16 cellular contexts compared by ENCODE assay signal in the genomic region with DNA sequence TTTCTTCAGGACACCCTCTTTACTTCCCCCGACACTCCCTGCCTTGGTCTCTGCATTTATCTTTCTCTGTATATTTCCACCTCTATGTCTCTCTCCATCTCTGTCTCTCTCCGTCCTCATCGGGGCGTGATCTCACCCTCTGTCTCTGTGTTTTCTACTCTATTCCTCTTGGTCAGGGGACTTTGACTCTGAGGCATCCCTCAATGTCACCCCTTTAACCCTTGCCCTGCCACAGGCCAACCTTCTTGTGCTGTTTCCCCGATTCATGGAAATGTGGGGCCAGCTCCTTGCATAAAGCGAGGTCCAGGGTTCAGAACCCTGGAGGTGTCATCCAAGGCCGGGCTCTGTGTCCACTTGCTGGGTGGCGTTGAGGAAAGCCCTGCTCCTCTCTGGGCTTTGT. TPM values are rescaled to one million over a fixed set of nuclear protein-coding genes. Genes with fewer than 3 reads are reported as not detected.
A peak's percentile ranks its signal among the peaks of the same experiment; 100 is the strongest.
DNase-seq lines count a peak whose midpoint lies in the region; ATAC-seq, FAIRE-seq and TF ChIP-seq lines count a peak whose summit lies in the region.
"Had no signal": no experiment of that assay in that cellular context is flagged by ENCODE, and none has a peak within 500 bp of the region (broad histone marks: within the 10 kb centered on the region; RNA-seq: fewer than 3 reads in every experiment).

No MANE protein-coding gene starts in this region.

- no peaks in the 10 kb centered on the region for H3K9me3 Mint-ChIP-seq in memory B cell

- H3K27ac ChIP-seq in HepG2 (ENCODE audit: extremely low read length, insufficient read depth, low read length) (no peak overlapping the region), right lobe of liver (no peak overlapping the region), OCI-LY3 (ENCODE audit: low read length) (no peak overlapping the region)
- H3K27ac ChIP-seq: HL-60 had no signal

- CTCF ChIA-PET in HepG2 (lab: Yijun Ruan, JAX; ENCODE audit: low intra/inter-chr PET ratio, low total read pairs): no interaction called here

- TF ChIP-seq CTCF in HepG2 (CRISPR knock-in tag; IDR thresholded peaks at IDR 0.05) (no peak), right lobe of liver (IDR thresholded peaks at IDR 0.05) (no peak), OCI-LY3 (IDR thresholded peaks at IDR 0.05; ENCODE audit: low read depth, low read length) (no peak), mucosa of descending colon (IDR thresholded peaks at IDR 0.05) (no peak)

- no peak for TF ChIP-seq RAD21 in HepG2 (CRISPR knock-in tag; IDR thresholded peaks at IDR 0.05)

- no peak overlapping the region for H3K4me3 ChIP-seq in HepG2 (replicated peaks in 1 of 3; ENCODE audit: insufficient read depth in 1 of 3, low read depth in 2 of 3, low read length in 3 of 3)
- H3K4me3 ChIP-seq in right lobe of liver: no peak overlapping the region
- H3K4me3 ChIP-seq in OCI-LY3 (ENCODE audit: low read length): peak overlapping the region; percentile 45; the same call in 1 of the 2 replicates
- H3K4me3 ChIP-seq in mucosa of descending colon: no peak overlapping the region

- H3K27me3 ChIP-seq in HepG2 (ENCODE audit: control insufficient read depth in 1 of 2, insufficient read depth in 2 of 2, low read length in 2 of 2) (peaks cover 3 to 44% of the 10 kb centered on the region in 2 experiments; a peak in 3 of 5 replicates), right lobe of liver (no peaks in the 10 kb centered on the region), OCI-LY3 (ENCODE audit: low read depth, low read length) (peaks cover 44% of the 10 kb centered on the region)

- no peak for FAIRE-seq in HepG2 (lab: Jason Lieb, UNC)
- FAIRE-seq: H54 had no signal

- H4K20me1 ChIP-seq in HepG2 (ENCODE audit: insufficient read depth, low read length) (no peaks in the 10 kb centered on the region), OCI-LY3 (ENCODE audit: insufficient read depth, low read length) (no peaks in the 10 kb centered on the region)

- H3K9ac ChIP-seq in HepG2 (ENCODE audit: insufficient read depth, low read depth, low read length) (no peak overlapping the region), OCI-LY3 (ENCODE audit: low read length) (no peak overlapping the region)

- peaks cover 22% of the 10 kb centered on the region for H3K27me3 Mint-ChIP-seq in memory B cell

- intact Hi-C loops in HepG2 (cut with micrococcal nuclease; ENCODE audit: unreplicated experiment) (no loop called here), right lobe of liver (cut with DNase I) (no loop called here), mucosa of descending colon (cut with DNase I, micrococcal nuclease) (no loop called here)

- H3K4me2 ChIP-seq in HepG2 (ENCODE audit: low read depth, low read length): 0 out of 2 replicates have a peak overlapping the region, but pooled peaks have one; percentile 2
- peak overlapping the region; percentile 64 for H3K4me2 ChIP-seq in OCI-LY3 (ENCODE audit: low read length)

- no peak for TF ChIP-seq EP300 in HepG2 (IDR thresholded peaks at IDR 0.05; ENCODE audit: low read depth in 2 of 2, low read length in 2 of 2)
- no peak for TF ChIP-seq EP300 in HepG2 (CRISPR knock-in tag; IDR thresholded peaks at IDR 0.05; ENCODE audit: borderline replicate concordance)

- DNase-seq in HepG2 (ENCODE audit: low spot score): no peak
- no peak for DNase-seq in right lobe of liver
- no peak for DNase-seq in memory B cell (ENCODE audit: low spot score in 2 of 2)
- DNase-seq in stimulated activated CD4-positive, alpha-beta T cell treated with anti-CD3 and anti-CD28 coated beads, Interleukin-12 subunit alpha, Interleukin-12 subunit beta, amount 100 ng/mL, for 4 hours: no peak
- DNase-seq in AG08395 (ENCODE audit: low spot score): no peak
- no peak for DNase-seq in mucosa of descending colon
- DNase-seq: 8988T; Caco-2; CD8-positive, alpha-beta memory T cell; DND-41; GF-D8 had no signal

- H3K9me3 ChIP-seq in HepG2 (ENCODE audit: low read length) (no peaks in the 10 kb centered on the region), right lobe of liver (no peaks in the 10 kb centered on the region), OCI-LY3 (ENCODE audit: insufficient read depth, low read length) (no peaks in the 10 kb centered on the region), mucosa of descending colon (no peaks in the 10 kb centered on the region)
- H3K9me3 ChIP-seq: Caco-2 had no signal

- H3K36me3 ChIP-seq in HepG2 (replicated peaks in 1 of 2; ENCODE audit: control insufficient read depth in 1 of 2, insufficient read depth in 2 of 2, low read length in 2 of 2): no peaks in the 10 kb centered on the region
- H3K36me3 ChIP-seq in right lobe of liver: no peaks in the 10 kb centered on the region
- H3K36me3 ChIP-seq in OCI-LY3 (replicated peaks; ENCODE audit: low read depth, low read length): no peaks in the 10 kb centered on the region
- no peaks in the 10 kb centered on the region for H3K36me3 ChIP-seq in mucosa of descending colon (ENCODE audit: low read depth)

- BruUV-seq in HepG2 (replicated peaks; lab: Mats Ljungman, UMichigan): no TSS peak

- no peaks in the 10 kb centered on the region for H3K79me2 ChIP-seq in HepG2 (ENCODE audit: insufficient read depth, low read length)
- no peaks in the 10 kb centered on the region for H3K79me2 ChIP-seq in OCI-LY3 (ENCODE audit: low read length)

- no peak for TF ChIP-seq POLR2A in HepG2 (IDR thresholded peaks at IDR 0.05; ENCODE audit: insufficient read depth in 1 of 2, low read depth in 2 of 2, low read length in 2 of 2)
- no peak for TF ChIP-seq POLR2A in right lobe of liver (IDR thresholded peaks at IDR 0.05)

- in situ Hi-C loops in HepG2 (cut with HindIII; ENCODE audit: extremely low pct_ligation_motif_present, low pct_unique_long_range_greater_than_20kb): no loop called here

- peaks cover 12% of the 10 kb centered on the region for H3K4me1 Mint-ChIP-seq in memory B cell

- peak overlapping the region; percentile 38 for H3K27ac Mint-ChIP-seq in memory B cell
- H3K27ac Mint-ChIP-seq: CD8-positive, alpha-beta memory T cell had no signal

- WGBS in HepG2 (ENCODE audit: low lambda C conversion rate): 1% methylated on average over 8 of the region's 8 CpGs
- WGBS in right lobe of liver (ENCODE audit: insufficient coverage, low coverage, low lambda C conversion rate, missing lambda C conversion rate): 41% methylated on average over 5 of the region's 8 CpGs

- POLR2A ChIA-PET in HepG2 (lab: Yijun Ruan, JAX): no interaction called here

- H3K4me1 ChIP-seq in HepG2 (ENCODE audit: insufficient read depth, low read length): peaks cover 40% of the 10 kb centered on the region
- peaks cover 0 to 9% (median 0%) of the 10 kb centered on the region in 4 donors for H3K4me1 ChIP-seq in right lobe of liver
- H3K4me1 ChIP-seq in OCI-LY3 (ENCODE audit: low read length): peaks cover 14% of the 10 kb centered on the region
- H3K4me1 ChIP-seq in mucosa of descending colon (ENCODE audit: low read depth): peaks cover 6% of the 10 kb centered on the region
- H3K4me1 ChIP-seq: Caco-2 had no signal

- H2AFZ ChIP-seq in HepG2 (ENCODE audit: low read length): no peak overlapping the region
- H2AFZ ChIP-seq in OCI-LY3 (ENCODE audit: low read depth, low read length): no peak overlapping the region; the same call in 1 of the 2 replicates

- H3K36me3 Mint-ChIP-seq in memory B cell: peaks cover 1% of the 10 kb centered on the region
- H3K36me3 Mint-ChIP-seq: CD14-positive monocyte; CD8-positive, alpha-beta memory T cell had no signal

- H3K4me3 Mint-ChIP-seq in memory B cell: no peak overlapping the region

- no peak for ATAC-seq in HepG2
- no peak for ATAC-seq in right lobe of liver
- ATAC-seq in memory B cell (ENCODE audit: low read depth): no peak
- ATAC-seq in mucosa of descending colon: no peak
- ATAC-seq: HCT116 had no signal

TF ChIP-seq in HepG2, 621 proteins besides CTCF, POLR2A, EP300 and RAD21:
- 0 out of 2 replicates have a peak, but pooled peaks have one; percentile 13 for TF ChIP-seq HNF4A (CRISPR knock-in tag; IDR thresholded peaks at IDR 0.05)
- TF ChIP-seq ZNF768 (CRISPR knock-in tag; IDR thresholded peaks at IDR 0.05): peak; percentile 86
- peak; percentile 88 for TF ChIP-seq ZNF652 (CRISPR knock-in tag; IDR thresholded peaks at IDR 0.05; ENCODE audit: borderline replicate concordance, low read depth)
- TF ChIP-seq ZNF776 (CRISPR knock-in tag; IDR thresholded peaks at IDR 0.05): no peak

RNA-seq across cellular contexts. Expression of gene COLGALT1, which starts 46.8 kb away (rescaled TPM):
- total RNA-seq in HepG2 (2016; rRNA removed; fragmentation: Illumina TruSeq; extraction: Trizol) (33.3 and 58.0 TPM in 2 replicates), right lobe of liver (10 to 100 TPM; 23.2 to 36.8 (median 31.1) TPM), mucosa of descending colon (10 to 100 TPM; 50.1 to 71.0 (median 50.8) TPM)
- 9.3 and 10.3 TPM in 2 replicates for total RNA-seq in HepG2 (2016; cell fraction: cytosol; rRNA removed; fragmentation: Illumina TruSeq; extraction: Trizol; ENCODE audit: low read depth)
- 33.6 and 57.7 TPM in 2 replicates for total RNA-seq in HepG2 (2016; cell fraction: insoluble cytoplasmic fraction; rRNA removed; fragmentation: Illumina TruSeq; extraction: Trizol)
- total RNA-seq in HepG2 (2016; cell fraction: membrane; rRNA removed; fragmentation: Illumina TruSeq; extraction: Trizol): 32.5 and 35.6 TPM in 2 replicates
- total RNA-seq in HepG2 (2016; cell fraction: nucleus; rRNA removed; fragmentation: Illumina TruSeq; extraction: Trizol): 53.1 and 65.6 TPM in 2 replicates
- 196 and 211 TPM in 2 replicates for polyA plus RNA-seq in HepG2 (2011; rRNA removed)
- 111 and 141 TPM in 2 replicates for polyA plus RNA-seq in HepG2 (2011; cell fraction: cytosol; rRNA removed)
- polyA plus RNA-seq in HepG2 (2011; cell fraction: nucleus; rRNA removed): 153 and 157 TPM in 2 replicates
- polyA plus RNA-seq in HepG2 (2012): 58.7 and 87.4 TPM in 2 replicates
- 9.2 and 9.8 TPM in 2 replicates for polyA plus RNA-seq in HepG2 (2016; cell fraction: cytosol; fragmentation: Illumina TruSeq; extraction: Trizol; ENCODE audit: low read depth)
- 35.7 and 38.2 TPM in 2 replicates for polyA plus RNA-seq in HepG2 (2016; cell fraction: insoluble cytoplasmic fraction; fragmentation: Illumina TruSeq; extraction: Trizol; ENCODE audit: low read depth)
- polyA plus RNA-seq in HepG2 (2016; cell fraction: membrane; fragmentation: Illumina TruSeq; extraction: Trizol; ENCODE audit: low read depth): 23.4 and 28.7 TPM in 2 replicates
- 111 TPM in 2 replicates for polyA plus RNA-seq in HepG2 (2016; cell fraction: nucleus; fragmentation: Illumina TruSeq; extraction: Trizol; ENCODE audit: insufficient read depth, low read depth)
- 360 and 644 TPM in 2 replicates for polyA minus RNA-seq in HepG2 (2011; rRNA and poly(A)+ RNA removed; ENCODE audit: low replicate concordance)
- 74.1 and 77.3 TPM in 2 replicates for polyA minus RNA-seq in HepG2 (2011; cell fraction: cytosol; rRNA and poly(A)+ RNA removed)
- 32.0 and 33.2 TPM in 2 replicates for polyA minus RNA-seq in HepG2 (2011; cell fraction: nucleus; rRNA and poly(A)+ RNA removed)
